ENCODE assay signal across 11 cellular contexts in genomic region chr11:95682552-95682951, GRCh38.
DNase-seq lines count a peak whose midpoint lies in the region; ATAC-seq, FAIRE-seq and TF ChIP-seq lines count a peak whose summit lies in the region.
"Had no signal": no experiment of that assay in that cellular context is flagged by ENCODE, and none has a peak within 500 bp of the region (broad histone marks: within the 10 kb centered on the region; RNA-seq: fewer than 3 reads in every experiment).

No MANE protein-coding gene starts in this region.

- peaks cover 10 to 67% (median 40%) of the 10 kb centered on the region in 4 donors for H3K4me1 Mint-ChIP-seq in naive thymus-derived CD8-positive, alpha-beta T cell

- peak overlapping the region in 2 of 10 donors; percentile 1 to 64 for H3K4me3 Mint-ChIP-seq in naive thymus-derived CD8-positive, alpha-beta T cell

- RAD21 ChIA-PET in GM12878 (lab: Charles Lee; ENCODE audit: unreplicated experiment), result interaction anchor here (1.0 to 1.6 kb wide), 2 partner anchors 12 to 16 kb away, joined by 3 to 4 read pairs; no protein-coding TSS in a partner anchor

- peaks cover 7% of the 10 kb centered on the region for H3K4me1 ChIP-seq in GM12878 (ENCODE audit: control insufficient read depth, insufficient read depth, low read length)
- peaks cover 6 to 34% (median 13%) of the 10 kb centered on the region in 3 donors for H3K4me1 ChIP-seq in esophagus squamous epithelium

- no peak overlapping the region for H3K4me2 ChIP-seq in GM12878 (ENCODE audit: control insufficient read depth, insufficient read depth)

- no TSS peak for BruUV-seq in GM12878 (replicated peaks; lab: Mats Ljungman, UMichigan)

- H3K36me3 ChIP-seq in GM12878 (ENCODE audit: control insufficient read depth in 2 of 2, insufficient read depth in 2 of 2, low read length in 1 of 2), result no peaks in the 10 kb centered on the region
- no peaks in the 10 kb centered on the region for H3K36me3 ChIP-seq in esophagus squamous epithelium

- H3K9ac ChIP-seq in GM12878 (ENCODE audit: control insufficient read depth, insufficient read depth, low read length), result no peak overlapping the region

- CTCF ChIA-PET in GM12878 (lab: Yijun Ruan, JAX), result interaction anchor here (1.0 to 3.0 kb wide), 3 partner anchors 10 to 23 kb away, joined by 3 to 14 read pairs (median 5); no protein-coding TSS in a partner anchor

- H3K27ac ChIP-seq in GM12878 (ENCODE audit: control insufficient read depth, insufficient read depth) (no peak overlapping the region), esophagus squamous epithelium (peak overlapping the region in 2 of 4 donors; percentile 40 to 54)

- WGBS in GM12878 (ENCODE audit: insufficient coverage, insufficient replicate concordance, low lambda C conversion rate, missing lambda C conversion rate), result 29% methylated on average over 2 of the region's 2 CpGs
- 23 to 43% methylated on average over 2 of the region's 2 CpGs for WGBS in esophagus squamous epithelium, 2 donors

- H3K27me3 ChIP-seq in GM12878 (replicated peaks in 1 of 2; ENCODE audit: control insufficient read depth in 2 of 2, insufficient read depth in 2 of 2, low read length in 1 of 2), result no peaks in the 10 kb centered on the region; a peak in 1 of 4 replicates
- H3K27me3 ChIP-seq in esophagus squamous epithelium, result no peaks in the 10 kb centered on the region

- no peak for FAIRE-seq in GM12878 (lab: Jason Lieb, UNC)
- FAIRE-seq: HTR-8/SVneo had no signal

- peak overlapping the region in 8 of 10 donors; percentile 9 to 85 (median 43) for H3K27ac Mint-ChIP-seq in naive thymus-derived CD8-positive, alpha-beta T cell

- no peak for TF ChIP-seq CTCF in GM12878 (IDR thresholded peaks at IDR 0.05 in 2 of 3, conservative IDR thresholded peaks at IDR 0.05 in 1 of 3; ENCODE audit: control insufficient read depth in 2 of 3, extremely low read depth in 1 of 3, insufficient read depth in 1 of 3, low read depth in 3 of 3, low read length in 3 of 3)
- TF ChIP-seq CTCF in esophagus squamous epithelium (IDR thresholded peaks at IDR 0.05), result no peak

- H3K36me3 Mint-ChIP-seq in naive thymus-derived CD8-positive, alpha-beta T cell, result peaks cover 0 to 3% (median 0%) of the 10 kb centered on the region in 3 donors

- in situ Hi-C loops in GM12878 (cut with MboI), result no loop called here

- no peak for TF ChIP-seq EP300 in GM12878 (IDR thresholded peaks at IDR 0.05; ENCODE audit: borderline replicate concordance in 1 of 2, control insufficient read depth in 1 of 2, low read depth in 2 of 2, low read length in 2 of 2)

- TF ChIP-seq RAD21 in GM12878 (IDR thresholded peaks at IDR 0.05; ENCODE audit: insufficient read depth, low read depth, low read length), result no peak

- H3K9me3 Mint-ChIP-seq in naive thymus-derived CD8-positive, alpha-beta T cell, result peaks cover 0 to 2% (median 0%) of the 10 kb centered on the region in 9 donors

- SMC1A ChIA-PET in GM12878 (lab: Charles Lee; ENCODE audit: uncharacterized antibody, unreplicated experiment), result interaction anchor here (0.7 to 8.6 kb wide), 8 partner anchors 8 to 125 kb away, joined by 3 to 71 read pairs (median 4); no protein-coding TSS in a partner anchor

- intact Hi-C loops in GM12878 (cut with micrococcal nuclease; ENCODE audit: unreplicated experiment), result no loop called here
- intact Hi-C loops in esophagus squamous epithelium (cut with DNase I), result no loop called here

- no peaks in the 10 kb centered on the region for H3K9me3 ChIP-seq in GM12878 (replicated peaks; ENCODE audit: control insufficient read depth, insufficient read depth, low read length)
- H3K9me3 ChIP-seq in esophagus squamous epithelium, result no peaks in the 10 kb centered on the region

- H2AFZ ChIP-seq in GM12878 (ENCODE audit: control insufficient read depth, low read depth, low read length), result no peak overlapping the region

- POLR2A ChIA-PET in GM12878 (lab: Charles Lee), result interaction anchor here (0.6 to 1.1 kb wide), 2 partner anchors 10 to 604 kb away, joined by 3 read pairs; no protein-coding TSS in a partner anchor
- POLR2A ChIA-PET in naive thymus-derived CD8-positive, alpha-beta T cell (lab: Charles Lee), result interaction anchor here (1.0 kb wide), 1 partner anchor 12 kb away, joined by 3 read pairs; no protein-coding TSS in a partner anchor

- H3K4me3 ChIP-seq in GM12878, result no peak overlapping the region
- H3K4me3 ChIP-seq in esophagus squamous epithelium, result no peak overlapping the region

- peak; percentile 74 for ATAC-seq in activated CD4-positive, CD25-positive, alpha-beta regulatory T cell treated with anti-CD3 and anti-CD28 coated beads, Interleukin-2, amount 50 U/mL, for 24 hours
- ATAC-seq in HG02759 (IDR thresholded peaks at IDR 0.05; ENCODE audit: unreplicated experiment) (peak; percentile 45), GM12878 (peak; percentile 71), GM19455 (IDR thresholded peaks at IDR 0.05; ENCODE audit: unreplicated experiment) (no peak)
- ATAC-seq in naive thymus-derived CD8-positive, alpha-beta T cell, result no peak

- H3K79me2 ChIP-seq in GM12878 (ENCODE audit: control insufficient read depth, insufficient read depth, low read length), result no peaks in the 10 kb centered on the region

- TF ChIP-seq POLR2A in GM12878 (IDR thresholded peaks at IDR 0.05; ENCODE audit: low read depth, low read length), result no peak
- no peak for TF ChIP-seq POLR2A in esophagus squamous epithelium (IDR thresholded peaks at IDR 0.05)

- no peaks in the 10 kb centered on the region for H3K27me3 Mint-ChIP-seq in naive thymus-derived CD8-positive, alpha-beta T cell

- DNase-seq in activated CD4-positive, CD25-positive, alpha-beta regulatory T cell treated with anti-CD3 and anti-CD28 coated beads, Interleukin-2, amount 50 U/mL, for 72 hours, result no peak
- no peak for DNase-seq in GM12878 (ENCODE audit: low read depth, low spot score)
- DNase-seq in naive thymus-derived CD8-positive, alpha-beta T cell, result no peak
- DNase-seq in NCI-H526 (lab: John Stamatoyannopoulos, UW), result no peak
- no peak for DNase-seq in esophagus squamous epithelium (lab: John Stamatoyannopoulos, UW)
- DNase-seq: 8988T, NCI-H146 had no signal

- H4K20me1 ChIP-seq in GM12878 (ENCODE audit: control insufficient read depth, insufficient read depth), result no peaks in the 10 kb centered on the region

TF ChIP-seq in GM12878, 131 proteins besides CTCF, POLR2A, EP300 and RAD21 (continues in another document):
- TF ChIP-seq SUPT20H (IDR thresholded peaks at IDR 0.05; ENCODE audit: borderline replicate concordance, control insufficient read depth, low read depth, low read length) (no peak), IKZF1 (conservative IDR thresholded peaks at IDR 0.05) (peak; percentile 50), MTA2 (IDR thresholded peaks at IDR 0.05; ENCODE audit: low read depth) (0 out of 2 replicates have a peak, but pooled peaks have one; percentile 22), IKZF2 (IDR thresholded peaks at IDR 0.05) (peak in 1 of 2 experiments; percentile 56; a peak in 1 of 4 replicates), NRF1 (conservative IDR thresholded peaks at IDR 0.05; ENCODE audit: low read depth, low read length) (no peak), JUNB (IDR thresholded peaks at IDR 0.05) (no peak), ATF2 (IDR thresholded peaks at IDR 0.05; ENCODE audit: low read length) (no peak), ZBED1 (IDR thresholded peaks at IDR 0.05; ENCODE audit: borderline replicate concordance) (no peak), TARDBP (IDR thresholded peaks at IDR 0.05; ENCODE audit: borderline replicate concordance) (no peak), SMARCA5 (IDR thresholded peaks at IDR 0.05) (no peak; the same call in 1 of the 2 replicates), RELB (IDR thresholded peaks at IDR 0.05; ENCODE audit: low read depth) (peak; percentile 20; the same call in 1 of the 2 replicates), FOXM1 (IDR thresholded peaks at IDR 0.05; ENCODE audit: low read depth, low read length) (no peak), YY1 (IDR thresholded peaks at IDR 0.05; ENCODE audit: low read depth, low read length) (no peak), RUNX3 (IDR thresholded peaks at IDR 0.05; ENCODE audit: low read length) (peak; percentile 44; the same call in 1 of the 2 replicates)

Comparison
In these comparisons a context has a peak if more than half of its experiments do, and no peak if none do; other contexts are left out.
1. ATAC-seq: peak in activated CD4-positive, CD25-positive, alpha-beta regulatory T cell treated with anti-CD3 and anti-CD28 coated beads, Interleukin-2, amount 50 U/mL, for 24 hours (2 of 2), HG02759 (single experiment) and GM12878 (single experiment); none in naive thymus-derived CD8-positive, alpha-beta T cell (0 of 2) and GM19455 (single experiment).